In the genomic region with DNA sequence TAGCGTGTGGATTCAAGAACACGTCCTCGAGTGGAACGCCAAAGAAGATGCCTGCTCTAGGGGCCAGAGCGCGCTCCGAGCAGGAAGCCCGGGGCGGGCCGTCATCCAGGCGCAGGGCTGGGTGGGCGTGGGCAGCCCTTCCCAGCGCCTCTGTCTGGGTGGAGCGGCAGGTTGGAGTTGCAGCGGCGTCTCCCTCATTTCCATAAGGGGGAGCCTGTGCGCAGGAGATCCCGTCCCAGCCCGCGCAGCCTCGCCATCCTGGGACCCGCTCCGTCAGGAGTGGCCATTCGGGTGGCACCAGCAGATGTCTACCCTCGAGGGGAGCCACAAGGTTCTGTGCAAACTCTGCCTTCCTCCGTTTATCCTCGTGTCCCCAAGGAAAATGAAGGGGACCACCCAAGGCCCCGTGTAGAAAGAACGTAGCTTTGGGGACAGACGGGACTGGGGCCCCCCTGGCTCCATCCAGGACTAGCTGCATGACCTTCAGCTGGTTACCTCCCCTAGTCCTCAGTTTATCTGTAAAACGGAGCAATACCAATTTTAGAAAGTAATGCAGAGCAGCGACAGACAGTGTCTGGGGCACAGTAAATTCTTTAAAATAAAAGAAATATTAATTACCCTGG, we compare ENCODE assay signal across 8 cellular contexts.
DNase-seq lines count a peak whose midpoint lies in the region; ATAC-seq, FAIRE-seq and TF ChIP-seq lines count a peak whose summit lies in the region.

No MANE protein-coding gene starts in this region.

- no peaks in the 10 kb centered on the region for H4K20me1 ChIP-seq in keratinocyte (ENCODE audit: control insufficient read depth, extremely low read depth, insufficient read depth, low read length)

- no peak overlapping the region for H3K9ac ChIP-seq in keratinocyte (ENCODE audit: control insufficient read depth, extremely low read depth, insufficient read depth, low read length)

- H3K27ac ChIP-seq in keratinocyte (ENCODE audit: control insufficient read depth, insufficient read depth, low read length) = no peak overlapping the region

- peak overlapping the region; percentile 71 for H3K4me2 ChIP-seq in keratinocyte (ENCODE audit: control insufficient read depth, extremely low read depth, insufficient read depth, low read depth, low read length)

- no peaks in the 10 kb centered on the region for H3K9me1 ChIP-seq in keratinocyte (ENCODE audit: control insufficient read depth, extremely low read depth, insufficient read depth, low read length)

- dilution Hi-C loops in keratinocyte (cut with MboI; ENCODE audit: extremely low pct_ligation_motif_present, low sequenced_read_pairs) = no loop called here

- peaks cover 6% of the 10 kb centered on the region for H3K4me1 ChIP-seq in keratinocyte (ENCODE audit: control insufficient read depth, extremely low read depth, insufficient read depth, low read length)

- no peak overlapping the region for H3K4me3 ChIP-seq in MG63
- H3K4me3 ChIP-seq in keratinocyte (ENCODE audit: control insufficient read depth in 2 of 3, extremely low read depth in 1 of 3, insufficient read depth in 2 of 3, low read depth in 1 of 3, low read length in 3 of 3) = peak overlapping the region in 1 of 3 experiments; percentile 11

- no peaks in the 10 kb centered on the region for H3K79me2 ChIP-seq in keratinocyte (ENCODE audit: control insufficient read depth, insufficient read depth, low read length)

- no peak for ATAC-seq in GM18907 (IDR thresholded peaks at IDR 0.05; ENCODE audit: unreplicated experiment)

- DNase-seq in Daoy (ENCODE audit: low read depth) = peak; percentile 84
- DNase-seq in MG63 = peak; percentile 79
- peak; percentile 78 for DNase-seq in astrocyte of the hippocampus (ENCODE audit: low read depth, low spot score)
- no peak for DNase-seq in keratinocyte (ENCODE audit: low read depth, low spot score)
- DNase-seq in ureter (ENCODE audit: low spot score) = peak; percentile 45
- no peak for DNase-seq in effector CD4-positive, alpha-beta T cell
- DNase-seq in stimulated activated CD4-positive, alpha-beta T cell treated with anti-CD3 and anti-CD28 coated beads, Interleukin-4, amount 100 ng/mL, for 1 hour = no peak

- no peaks in the 10 kb centered on the region for H3K36me3 ChIP-seq in MG63
- no peaks in the 10 kb centered on the region for H3K36me3 ChIP-seq in keratinocyte (ENCODE audit: control insufficient read depth in 2 of 2, extremely low read depth in 1 of 2, insufficient read depth in 2 of 2, low read length in 2 of 2)

- FAIRE-seq in keratinocyte (lab: Jason Lieb, UNC) = no peak

- H2AFZ ChIP-seq in keratinocyte (ENCODE audit: control insufficient read depth, low read length) = peak overlapping the region; percentile 57

- no peaks in the 10 kb centered on the region for H3K9me3 ChIP-seq in MG63
- no peaks in the 10 kb centered on the region for H3K9me3 ChIP-seq in keratinocyte (ENCODE audit: control insufficient read depth, low read depth, low read length)

- H3K27me3 ChIP-seq in MG63 = no peaks in the 10 kb centered on the region
- peaks cover 25% of the 10 kb centered on the region for H3K27me3 ChIP-seq in keratinocyte (ENCODE audit: control insufficient read depth, extremely low read depth, insufficient read depth, low read length)

- peak; percentile 31 to 84 (median 81) for TF ChIP-seq CTCF in keratinocyte (optimal IDR thresholded peaks at IDR 0.05 in 1 of 3, IDR thresholded peaks at IDR 0.05 in 1 of 3, conservative IDR thresholded peaks at IDR 0.05 in 1 of 3; ENCODE audit: extremely low read depth in 1 of 3, insufficient read depth in 2 of 3, low read length in 3 of 3)

Comparison
In these comparisons a context has a peak if more than half of its experiments do, and no peak if none do; other contexts are left out.
1. DNase-seq: peak in Daoy (single experiment), MG63 (single experiment), astrocyte of the hippocampus (single experiment) and ureter (single experiment); none in keratinocyte (single experiment), effector CD4-positive, alpha-beta T cell (single experiment) and stimulated activated CD4-positive, alpha-beta T cell treated with anti-CD3 and anti-CD28 coated beads, Interleukin-4, amount 100 ng/mL, for 1 hour (single experiment).